18 cellular contexts compared by ENCODE assay signal in genomic region chr9:128369024-128369706, GRCh38. TPM values are rescaled to one million over a fixed set of nuclear protein-coding genes. Genes with fewer than 3 reads are reported as not detected.
DNase-seq lines count a peak whose midpoint lies in the region; ATAC-seq and TF ChIP-seq lines count a peak whose summit lies in the region.
"Had no signal": no experiment of that assay in that cellular context is flagged by ENCODE, and none has a peak within 500 bp of the region (broad histone marks: within the 10 kb centered on the region; RNA-seq: fewer than 3 reads in every experiment).

No MANE protein-coding gene starts in this region.

- no peaks in the 10 kb centered on the region for H3K27me3 ChIP-seq in hepatocyte

- H3K4me1 Mint-ChIP-seq in activated naive CD8-positive, alpha-beta T cell (ENCODE audit: low read depth): peaks cover 36% of the 10 kb centered on the region
- peaks cover 28% of the 10 kb centered on the region for H3K4me1 Mint-ChIP-seq in activated naive CD8-positive, alpha-beta T cell treated with anti-CD3 and anti-CD28 coated beads for 36 hours
- H3K4me1 Mint-ChIP-seq in activated T-helper 1 cell treated with anti-CD3 and anti-CD28 coated beads, Interleukin-12 subunit alpha, Interleukin-12 subunit beta, Interleukin-2, Interleukin-4 antibody, amounts not matched to agents 30 ng/mL and 10 ng/mL and 1 ng/mL, durations not matched to agents 14 hours and 24 hours and 36 hours (ENCODE audit: low read depth): peaks cover 33% of the 10 kb centered on the region

- no peak overlapping the region for H3K27ac Mint-ChIP-seq in activated naive CD8-positive, alpha-beta T cell
- no peak overlapping the region for H3K27ac Mint-ChIP-seq in activated naive CD8-positive, alpha-beta T cell treated with anti-CD3 and anti-CD28 coated beads for 36 hours
- no peak overlapping the region for H3K27ac Mint-ChIP-seq in activated T-helper 1 cell treated with anti-CD3 and anti-CD28 coated beads, Interleukin-12 subunit alpha, Interleukin-12 subunit beta, Interleukin-2, Interleukin-4 antibody, amounts not matched to agents 30 ng/mL and 10 ng/mL and 1 ng/mL, durations not matched to agents 14 hours and 24 hours and 36 hours

- peaks cover 37% of the 10 kb centered on the region for H3K79me2 ChIP-seq in hepatocyte

- WGBS in hepatocyte (ENCODE audit: low lambda C conversion rate, missing lambda C conversion rate): 94% methylated on average over 9 of the region's 9 CpGs

- H3K9me3 ChIP-seq in hepatocyte (ENCODE audit: low read depth): no peaks in the 10 kb centered on the region

- H3K9me3 Mint-ChIP-seq in activated naive CD8-positive, alpha-beta T cell (ENCODE audit: low read depth): no peaks in the 10 kb centered on the region
- no peaks in the 10 kb centered on the region for H3K9me3 Mint-ChIP-seq in activated naive CD8-positive, alpha-beta T cell treated with anti-CD3 and anti-CD28 coated beads for 36 hours
- no peaks in the 10 kb centered on the region for H3K9me3 Mint-ChIP-seq in activated T-helper 1 cell treated with anti-CD3 and anti-CD28 coated beads, Interleukin-12 subunit alpha, Interleukin-12 subunit beta, Interleukin-2, Interleukin-4 antibody, amounts not matched to agents 30 ng/mL and 10 ng/mL and 1 ng/mL, durations not matched to agents 14 hours and 24 hours and 36 hours
- H3K9me3 Mint-ChIP-seq: CD8-positive, alpha-beta T cell had no signal

- DNase-seq in activated naive CD8-positive, alpha-beta T cell treated with anti-CD3 and anti-CD28 coated beads for 36 hours: no peak
- DNase-seq in activated T-helper 1 cell treated with anti-CD3 and anti-CD28 coated beads, Interleukin-12 subunit alpha, Interleukin-12 subunit beta, Interleukin-2, Interleukin-4 antibody, amounts not matched to agents 30 ng/mL and 10 ng/mL and 1 ng/mL, durations not matched to agents 14 hours and 24 hours and 36 hours (ENCODE audit: low spot score): no peak
- no peak for DNase-seq in hepatocyte (ENCODE audit: low spot score)
- no peak for DNase-seq in left cardiac atrium
- DNase-seq in Kasumi-1 (lab: John Stamatoyannopoulos, UW): no peak
- DNase-seq: AML-193; CD8-positive, alpha-beta T cell; MM.1S; NCI-H1105; NCI-H1930; NCI-H2171 treated with DMSO at 0.1 percent for 48 hours; NCI-H510A; NCI-H82; Right ventricle myocardium superior had no signal

- peaks cover 18% of the 10 kb centered on the region for H3K4me1 ChIP-seq in hepatocyte (ENCODE audit: insufficient read depth)

- no peak for TF ChIP-seq CTCF in hepatocyte (IDR thresholded peaks at IDR 0.05; ENCODE audit: poor library complexity)

- peaks cover 11% of the 10 kb centered on the region for H3K36me3 Mint-ChIP-seq in activated naive CD8-positive, alpha-beta T cell
- peaks cover 9% of the 10 kb centered on the region for H3K36me3 Mint-ChIP-seq in activated naive CD8-positive, alpha-beta T cell treated with anti-CD3 and anti-CD28 coated beads for 36 hours
- H3K36me3 Mint-ChIP-seq in activated T-helper 1 cell treated with anti-CD3 and anti-CD28 coated beads, Interleukin-12 subunit alpha, Interleukin-12 subunit beta, Interleukin-2, Interleukin-4 antibody, amounts not matched to agents 30 ng/mL and 10 ng/mL and 1 ng/mL, durations not matched to agents 14 hours and 24 hours and 36 hours (ENCODE audit: low read depth): peaks cover 13% of the 10 kb centered on the region

- H3K9me2 ChIP-seq in hepatocyte (replicated peaks; ENCODE audit: insufficient read depth): no peaks in the 10 kb centered on the region

- ATAC-seq in left cardiac atrium: no peak
- no peak for ATAC-seq in GM19328 (IDR thresholded peaks at IDR 0.05; ENCODE audit: unreplicated experiment)
- ATAC-seq: CD8-positive, alpha-beta T cell; Panc1 had no signal

- H3K27me3 Mint-ChIP-seq in activated naive CD8-positive, alpha-beta T cell: no peaks in the 10 kb centered on the region
- no peaks in the 10 kb centered on the region for H3K27me3 Mint-ChIP-seq in activated naive CD8-positive, alpha-beta T cell treated with anti-CD3 and anti-CD28 coated beads for 36 hours
- H3K27me3 Mint-ChIP-seq in activated T-helper 1 cell treated with anti-CD3 and anti-CD28 coated beads, Interleukin-12 subunit alpha, Interleukin-12 subunit beta, Interleukin-2, Interleukin-4 antibody, amounts not matched to agents 30 ng/mL and 10 ng/mL and 1 ng/mL, durations not matched to agents 14 hours and 24 hours and 36 hours (ENCODE audit: insufficient read depth): no peaks in the 10 kb centered on the region

- H3K4me3 ChIP-seq in hepatocyte: no peak overlapping the region

- peak overlapping the region; percentile 93 for H3K27ac ChIP-seq in hepatocyte
- H3K27ac ChIP-seq: KMS-11 had no signal

- no peaks in the 10 kb centered on the region for H3K36me3 ChIP-seq in hepatocyte (replicated peaks; ENCODE audit: insufficient read depth, low read depth)

- intact Hi-C loops in activated T-helper 1 cell treated with anti-CD3 and anti-CD28 coated beads, Interleukin-12 subunit alpha, Interleukin-12 subunit beta, Interleukin-2, Interleukin-4 antibody, amounts not matched to agents 30 ng/mL and 10 ng/mL and 1 ng/mL, durations not matched to agents 14 hours and 24 hours and 36 hours (cut with micrococcal nuclease): no loop called here
- intact Hi-C loops in left cardiac atrium (cut with DNase I): no loop called here

- no peak overlapping the region for H3K4me2 ChIP-seq in hepatocyte

- H3K4me3 Mint-ChIP-seq in activated naive CD8-positive, alpha-beta T cell: peak overlapping the region; percentile 27
- H3K4me3 Mint-ChIP-seq in activated naive CD8-positive, alpha-beta T cell treated with anti-CD3 and anti-CD28 coated beads for 36 hours: no peak overlapping the region
- peak overlapping the region; percentile 12 for H3K4me3 Mint-ChIP-seq in activated T-helper 1 cell treated with anti-CD3 and anti-CD28 coated beads, Interleukin-12 subunit alpha, Interleukin-12 subunit beta, Interleukin-2, Interleukin-4 antibody, amounts not matched to agents 30 ng/mL and 10 ng/mL and 1 ng/mL, durations not matched to agents 14 hours and 24 hours and 36 hours
- H3K4me3 Mint-ChIP-seq: CD8-positive, alpha-beta T cell had no signal

- H2AFZ ChIP-seq in hepatocyte: no peak overlapping the region

- H4K20me1 ChIP-seq in hepatocyte (ENCODE audit: insufficient read depth, poor library complexity, severe bottlenecking): no peaks in the 10 kb centered on the region

RNA-seq across cellular contexts. Expression of gene URM1, which starts 2.0 kb away (rescaled TPM):
- 10 to 100 TPM; 81.7 to 85.6 TPM for total RNA-seq in activated naive CD8-positive, alpha-beta T cell treated with anti-CD3 and anti-CD28 coated beads for 36 hours
- total RNA-seq in activated T-helper 1 cell treated with anti-CD3 and anti-CD28 coated beads, Interleukin-12 subunit alpha, Interleukin-12 subunit beta, Interleukin-2, Interleukin-4 antibody, amounts not matched to agents 30 ng/mL and 10 ng/mL and 1 ng/mL, durations not matched to agents 14 hours and 24 hours and 36 hours: 81.6 and 82.6 TPM in 2 replicates
- total RNA-seq in hepatocyte (32.7 and 33.8 TPM in 2 replicates), left cardiac atrium (10 to 100 TPM; 49.8 to 58.0 TPM)
- 55.7 and 66.7 TPM in 2 replicates for polyA plus RNA-seq in hepatocyte

RNA-seq across cellular contexts. Expression of gene SLC27A4, which starts 28.8 kb away (rescaled TPM):
- 10 to 100 TPM; 21.0 to 22.8 TPM for total RNA-seq in activated naive CD8-positive, alpha-beta T cell treated with anti-CD3 and anti-CD28 coated beads for 36 hours
- 41.8 and 43.2 TPM in 2 replicates for total RNA-seq in activated T-helper 1 cell treated with anti-CD3 and anti-CD28 coated beads, Interleukin-12 subunit alpha, Interleukin-12 subunit beta, Interleukin-2, Interleukin-4 antibody, amounts not matched to agents 30 ng/mL and 10 ng/mL and 1 ng/mL, durations not matched to agents 14 hours and 24 hours and 36 hours
- total RNA-seq in hepatocyte (16.1 and 23.4 TPM in 2 replicates), left cardiac atrium (10 to 100 TPM; 17.6 to 21.7 TPM)
- polyA plus RNA-seq in hepatocyte: 19.1 and 21.9 TPM in 2 replicates

RNA-seq across cellular contexts. Expression of gene COQ4, which starts 46.5 kb away (rescaled TPM):
- 10 to 100 TPM; 41.4 to 45.6 TPM for total RNA-seq in activated naive CD8-positive, alpha-beta T cell treated with anti-CD3 and anti-CD28 coated beads for 36 hours
- 59.0 and 59.5 TPM in 2 replicates for total RNA-seq in activated T-helper 1 cell treated with anti-CD3 and anti-CD28 coated beads, Interleukin-12 subunit alpha, Interleukin-12 subunit beta, Interleukin-2, Interleukin-4 antibody, amounts not matched to agents 30 ng/mL and 10 ng/mL and 1 ng/mL, durations not matched to agents 14 hours and 24 hours and 36 hours
- total RNA-seq in hepatocyte (38.2 and 40.9 TPM in 2 replicates), left cardiac atrium (10 to 100 TPM; 21.2 to 27.7 TPM)
- 35.2 and 42.8 TPM in 2 replicates for polyA plus RNA-seq in hepatocyte

RNA-seq across cellular contexts. Expression of gene TRUB2, which starts 46.9 kb away (rescaled TPM):
- 10 to 100 TPM; 43.5 to 45.4 TPM for total RNA-seq in activated naive CD8-positive, alpha-beta T cell treated with anti-CD3 and anti-CD28 coated beads for 36 hours
- total RNA-seq in activated T-helper 1 cell treated with anti-CD3 and anti-CD28 coated beads, Interleukin-12 subunit alpha, Interleukin-12 subunit beta, Interleukin-2, Interleukin-4 antibody, amounts not matched to agents 30 ng/mL and 10 ng/mL and 1 ng/mL, durations not matched to agents 14 hours and 24 hours and 36 hours: 41.8 and 44.0 TPM in 2 replicates
- 15.1 and 17.4 TPM in 2 replicates for total RNA-seq in hepatocyte
- polyA plus RNA-seq in hepatocyte: 44.5 and 50.9 TPM in 2 replicates
- total RNA-seq in left cardiac atrium: 10 to 100 TPM; 23.0 to 26.6 TPM

RNA-seq across cellular contexts. Expression of gene CERCAM, which starts 51.5 kb away (rescaled TPM):
- total RNA-seq in activated naive CD8-positive, alpha-beta T cell treated with anti-CD3 and anti-CD28 coated beads for 36 hours: 1 to 10 TPM; 1.4 to 2.2 TPM
- total RNA-seq in activated T-helper 1 cell treated with anti-CD3 and anti-CD28 coated beads, Interleukin-12 subunit alpha, Interleukin-12 subunit beta, Interleukin-2, Interleukin-4 antibody, amounts not matched to agents 30 ng/mL and 10 ng/mL and 1 ng/mL, durations not matched to agents 14 hours and 24 hours and 36 hours: 0.86 and 1.6 TPM in 2 replicates
- total RNA-seq in hepatocyte (49.2 and 51.6 TPM in 2 replicates), left cardiac atrium (10 to 100 TPM; 19.1 to 22.8 TPM)
- polyA plus RNA-seq in hepatocyte: 112 and 117 TPM in 2 replicates
